In the genomic region with DNA sequence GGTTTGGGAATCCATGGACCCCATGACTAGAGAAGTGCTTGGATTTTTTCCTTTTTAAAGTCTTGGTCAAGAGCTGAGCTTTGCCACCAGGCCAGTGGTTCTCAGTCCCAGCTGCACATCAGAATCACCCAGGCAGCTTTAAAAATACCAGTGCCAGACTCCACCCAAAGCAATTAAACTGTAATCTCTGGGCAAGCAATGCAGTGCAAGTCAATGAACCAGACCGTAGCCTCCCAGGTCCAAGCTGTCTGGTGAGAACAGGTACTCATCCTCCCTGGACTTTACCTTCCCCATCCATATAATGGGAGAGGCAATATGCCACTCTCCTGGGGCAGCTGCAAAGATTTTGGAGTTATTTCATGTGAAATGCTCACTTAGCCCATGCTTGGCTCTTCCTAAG, we compare ENCODE assay signal across 25 cellular contexts.
"Had no signal": no experiment of that assay in that cellular context is flagged by ENCODE, and none has a peak within 500 bp of the region (broad histone marks: within the 10 kb centered on the region; RNA-seq: fewer than 3 reads in every experiment).

No MANE protein-coding gene starts in this region.

- ATAC-seq: foreskin keratinocyte; gastroesophageal sphincter; heart left ventricle; natural killer cell treated with Interleukin-12 subunit alpha and Interleukin-12 subunit beta and Interleukin-15 and Interleukin-18, amount 100 ng/mL, for 72 hours; stimulated activated naive B cell treated with anti-CD40 and anti-IgM and Interleukin-4, amounts not matched to agents 10 μg/mL and 1 μg/mL and 100 μg/mL, for 72 hours; stimulated activated naive CD8-positive, alpha-beta T cell treated with anti-CD3 and anti-CD28 coated beads, Interleukin-15, amount 100 ng/mL, for 72 hours had no signal

- H3K4me3 ChIP-seq: coronary artery, esophagus muscularis mucosa, gastroesophageal sphincter, heart left ventricle, lung, prostate gland, right atrium auricular region, sigmoid colon, skin epidermis, spleen, suprapubic skin, transverse colon, vagina had no signal

- H3K4me3 Mint-ChIP-seq: memory B cell; naive B cell; natural killer cell treated with Interleukin-12 subunit alpha and Interleukin-12 subunit beta and Interleukin-15 and Interleukin-18, amount 100 ng/mL, for 72 hours; neural crest cell; stimulated activated naive B cell treated with anti-CD40 and anti-IgM and Interleukin-4, amounts not matched to agents 10 μg/mL and 1 μg/mL and 100 μg/mL, for 72 hours; stimulated activated naive CD8-positive, alpha-beta T cell treated with anti-CD3 and anti-CD28 coated beads, Interleukin-15, amount 100 ng/mL, for 72 hours had no signal

- H3K36me3 Mint-ChIP-seq: memory B cell; naive B cell; natural killer cell treated with Interleukin-12 subunit alpha and Interleukin-12 subunit beta and Interleukin-15 and Interleukin-18, amount 100 ng/mL, for 72 hours; stimulated activated naive B cell treated with anti-CD40 and anti-IgM and Interleukin-4, amounts not matched to agents 10 μg/mL and 1 μg/mL and 100 μg/mL, for 72 hours had no signal

- H3K27me3 ChIP-seq: esophagus muscularis mucosa, gastroesophageal sphincter, heart left ventricle, right atrium auricular region, sigmoid colon, suprapubic skin, transverse colon, vagina had no signal

- H3K27ac Mint-ChIP-seq: memory B cell; natural killer cell treated with Interleukin-12 subunit alpha and Interleukin-12 subunit beta and Interleukin-15 and Interleukin-18, amount 100 ng/mL, for 72 hours; stimulated activated naive B cell treated with anti-CD40 and anti-IgM and Interleukin-4, amounts not matched to agents 10 μg/mL and 1 μg/mL and 100 μg/mL, for 72 hours; stimulated activated naive CD8-positive, alpha-beta T cell treated with anti-CD3 and anti-CD28 coated beads, Interleukin-15, amount 100 ng/mL, for 72 hours had no signal

- H3K4me1 Mint-ChIP-seq: memory B cell; naive B cell; neural crest cell; stimulated activated naive B cell treated with anti-CD40 and anti-IgM and Interleukin-4, amounts not matched to agents 10 μg/mL and 1 μg/mL and 100 μg/mL, for 72 hours; stimulated activated naive CD8-positive, alpha-beta T cell treated with anti-CD3 and anti-CD28 coated beads, Interleukin-15, amount 100 ng/mL, for 72 hours had no signal

- H3K9me3 Mint-ChIP-seq: memory B cell; natural killer cell treated with Interleukin-12 subunit alpha and Interleukin-12 subunit beta and Interleukin-15 and Interleukin-18, amount 100 ng/mL, for 72 hours; neural crest cell; stimulated activated naive B cell treated with anti-CD40 and anti-IgM and Interleukin-4, amounts not matched to agents 10 μg/mL and 1 μg/mL and 100 μg/mL, for 72 hours; stimulated activated naive CD8-positive, alpha-beta T cell treated with anti-CD3 and anti-CD28 coated beads, Interleukin-15, amount 100 ng/mL, for 72 hours had no signal

- H3K27ac ChIP-seq: coronary artery, esophagus muscularis mucosa, foreskin keratinocyte, gastroesophageal sphincter, heart left ventricle, neutrophil, prostate gland, right atrium auricular region, sigmoid colon, skin epidermis, spleen, suprapubic skin, transverse colon, vagina had no signal

- H3K36me3 ChIP-seq: esophagus muscularis mucosa, gastroesophageal sphincter, heart left ventricle, neutrophil, prostate gland, right atrium auricular region, sigmoid colon, spleen, suprapubic skin, transverse colon, vagina had no signal

- DNase-seq: dermis blood vessel endothelial cell; effector memory CD4-positive, alpha-beta T cell; foreskin keratinocyte; heart left ventricle; hippocampal formation; naive B cell; sigmoid colon; spleen; stimulated activated CD4-positive, alpha-beta T cell treated with anti-CD3 and anti-CD28 coated beads, Interleukin-4, amount 100 ng/mL, for 4 hours; stimulated activated naive B cell treated with anti-CD40 and anti-IgM and Interleukin-4, amounts not matched to agents 10 μg/mL and 1 μg/mL and 100 μg/mL, for 72 hours; stimulated activated naive CD8-positive, alpha-beta T cell treated with anti-CD3 and anti-CD28 coated beads, Interleukin-15, amount 100 ng/mL, for 72 hours; transverse colon had no signal

- H3K9me3 ChIP-seq: esophagus muscularis mucosa, gastroesophageal sphincter, heart left ventricle, neutrophil, prostate gland, right atrium auricular region, sigmoid colon, spleen, suprapubic skin, transverse colon, vagina had no signal

- H3K4me1 ChIP-seq: esophagus muscularis mucosa, foreskin keratinocyte, gastroesophageal sphincter, heart left ventricle, prostate gland, right atrium auricular region, sigmoid colon, suprapubic skin, transverse colon, vagina had no signal
